ENCODE assay signal across 8 cellular contexts in the genomic region with DNA sequence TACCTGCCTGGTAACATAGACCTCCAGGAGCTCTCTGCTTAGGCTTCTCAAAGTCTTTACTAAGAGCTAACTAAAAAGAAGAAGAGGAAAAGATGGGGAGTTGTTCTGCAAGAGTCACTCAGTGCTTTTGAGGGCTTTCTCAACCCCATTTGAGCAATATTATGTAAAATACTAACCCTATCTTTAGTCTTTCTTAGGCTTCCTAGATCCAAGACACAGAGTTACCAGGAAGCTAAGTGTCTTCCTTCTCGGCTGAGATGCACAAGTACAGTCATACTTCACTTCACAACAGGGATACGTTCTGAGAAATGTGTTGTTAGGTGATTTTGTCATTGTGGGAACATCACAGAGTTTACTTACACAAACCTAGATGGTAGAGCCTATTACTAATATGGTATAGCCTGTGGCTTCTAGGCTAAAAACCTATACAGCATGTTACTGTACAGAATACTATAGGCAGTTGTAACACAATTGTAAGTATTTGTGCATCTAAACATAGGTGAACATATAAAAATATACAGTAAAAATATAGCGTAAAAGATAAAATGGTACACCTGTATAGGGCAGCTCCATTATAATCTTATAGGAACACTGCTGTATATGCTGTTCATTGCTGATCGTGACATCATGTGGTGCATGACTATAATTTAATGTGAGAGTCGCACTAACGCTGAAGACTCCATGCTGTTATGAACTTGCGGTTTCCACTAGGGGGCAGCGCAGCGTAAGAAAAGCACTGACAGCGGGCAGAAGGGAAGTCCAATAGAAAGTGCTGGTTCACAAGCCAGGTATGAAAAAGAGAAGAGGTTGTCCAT. TPM values are rescaled to one million over a fixed set of nuclear protein-coding genes. Genes with fewer than 3 reads are reported as not detected.
DNase-seq lines count a peak whose midpoint lies in the region; ATAC-seq, FAIRE-seq and TF ChIP-seq lines count a peak whose summit lies in the region.

No MANE protein-coding gene starts in this region.

- dilution Hi-C loops in mammary epithelial cell (cut with HindIII; ENCODE audit: low sequenced_read_pairs): loop anchor here (25.0 kb wide), 1 partner anchor 177 kb away; no protein-coding TSS in a partner anchor

- WGBS in mammary epithelial cell (ENCODE audit: low coverage, missing lambda C conversion rate): 21% methylated on average over 10 of the region's 10 CpGs

- H3K27ac ChIP-seq in WERI-Rb-1 (no peak overlapping the region), mammary epithelial cell (ENCODE audit: insufficient read depth, low read depth, low read length) (no peak overlapping the region)

- no peaks in the 10 kb centered on the region for H3K4me1 ChIP-seq in mammary epithelial cell (ENCODE audit: insufficient read depth, low read length)

- ATAC-seq in GM18861 (IDR thresholded peaks at IDR 0.05; ENCODE audit: unreplicated experiment) (peak; percentile 67), HG03103 (IDR thresholded peaks at IDR 0.05; ENCODE audit: low read depth, unreplicated experiment) (peak; percentile 73)

- H3K79me2 ChIP-seq in mammary epithelial cell (ENCODE audit: insufficient read depth, low read length): no peaks in the 10 kb centered on the region

- BruUV-seq in mammary epithelial cell (replicated peaks; lab: Mats Ljungman, UMichigan): no TSS peak

- intact Hi-C loops in mammary epithelial cell (cut with micrococcal nuclease): loop anchor here (1.0 to 5.0 kb wide), 6 partner anchors 30 to 377 kb away; a partner anchor contains a TSS

- FAIRE-seq in islet of Langerhans (lab: Jason Lieb, UNC): peak; percentile 98

- H3K9ac ChIP-seq in mammary epithelial cell (ENCODE audit: insufficient read depth, low read length): no peak overlapping the region

- H4K20me1 ChIP-seq in mammary epithelial cell (ENCODE audit: insufficient read depth, low read length): no peaks in the 10 kb centered on the region

- H3K9me3 ChIP-seq in WERI-Rb-1 (ENCODE audit: severe bottlenecking) (no peaks in the 10 kb centered on the region), mammary epithelial cell (replicated peaks; ENCODE audit: insufficient read depth, low read length) (no peaks in the 10 kb centered on the region)

- in situ Hi-C loops in ACHN (cut with HindIII; ENCODE audit: low pct_ligation_motif_present, low pct_unique_long_range_greater_than_20kb, low sequenced_read_pairs): no loop called here
- in situ Hi-C loops in mammary epithelial cell (cut with MboI; ENCODE audit: low sequenced_read_pairs in 2 of 2): loop anchor here (5.0 to 25.0 kb wide), 3 partner anchors 97 to 379 kb away; a partner anchor contains a TSS

- no peak overlapping the region for H3K4me2 ChIP-seq in mammary epithelial cell (ENCODE audit: insufficient read depth, low read depth, low read length)

- TF ChIP-seq CTCF in WERI-Rb-1 (IDR thresholded peaks at IDR 0.05; ENCODE audit: low read depth, low read length) (peak; percentile 74), mammary epithelial cell (conservative IDR thresholded peaks at IDR 0.05 in 1 of 2, IDR thresholded peaks at IDR 0.05 in 1 of 2; ENCODE audit: extremely low read depth in 1 of 2, insufficient read depth in 1 of 2, low read depth in 1 of 2, low read length in 2 of 2) (peak; percentile 86 to 90)

- H2AFZ ChIP-seq in mammary epithelial cell (ENCODE audit: low read depth, low read length): peak overlapping the region; percentile 13

- H3K36me3 ChIP-seq in WERI-Rb-1 (no peaks in the 10 kb centered on the region), mammary epithelial cell (ENCODE audit: insufficient read depth, low read length) (no peaks in the 10 kb centered on the region)

- peak; percentile 88 for DNase-seq in ACHN
- DNase-seq in NCI-H2196 treated with DMSO at 0.1 percent for 48 hours (lab: John Stamatoyannopoulos, UW; ENCODE audit: unreplicated experiment): peak; percentile 29
- DNase-seq in WERI-Rb-1: peak; percentile 83
- peak; percentile 78 for DNase-seq in mammary epithelial cell
- peak; percentile 63 to 81 (median 75) for DNase-seq in stimulated activated CD4-positive, alpha-beta T cell treated with anti-CD3 and anti-CD28 coated beads, Interleukin-1b, Interleukin-23, amount 100 ng/mL, for 24 hours (ENCODE audit: low read depth in 4 of 4, low spot score in 1 of 4)

- CTCF ChIA-PET in mammary epithelial cell (lab: Charles Lee; ENCODE audit: low non-redundant PET): interaction anchor here (0.5 to 2.5 kb wide), 5 partner anchors 58 to 809 kb away, joined by 3 to 28 read pairs (median 5); no protein-coding TSS in a partner anchor

- no peaks in the 10 kb centered on the region for H3K27me3 ChIP-seq in WERI-Rb-1 (ENCODE audit: insufficient read depth, low read depth, severe bottlenecking)
- H3K27me3 ChIP-seq in mammary epithelial cell (ENCODE audit: insufficient read depth, low read length): no peaks in the 10 kb centered on the region

- no peak overlapping the region for H3K4me3 ChIP-seq in WERI-Rb-1 (ENCODE audit: low read depth, low read length)
- H3K4me3 ChIP-seq in mammary epithelial cell (replicated peaks in 1 of 3; ENCODE audit: insufficient read depth in 1 of 3, low read depth in 2 of 3, low read length in 3 of 3): no peak overlapping the region

RNA-seq across cellular contexts. Expression of a gene that starts 16.3 kb away (rescaled TPM):
- under 1 TPM in 1 of 2 donors, not detected in 1; 0.87 TPM for total RNA-seq in mammary epithelial cell
- polyA plus RNA-seq in mammary epithelial cell: 2.7 TPM
- not detected for polyA minus RNA-seq in mammary epithelial cell

RNA-seq across cellular contexts. Expression of a gene that starts 32.8 kb away (rescaled TPM):
- total RNA-seq in mammary epithelial cell: not detected
- not detected for polyA plus RNA-seq in mammary epithelial cell
- polyA minus RNA-seq in mammary epithelial cell: not detected

RNA-seq across cellular contexts. Expression of a gene that starts 44.7 kb away (rescaled TPM):
- total RNA-seq in mammary epithelial cell: 1 to 10 TPM; 2.2 to 2.9 TPM
- 4.2 TPM for polyA plus RNA-seq in mammary epithelial cell
- not detected for polyA minus RNA-seq in mammary epithelial cell

Comparison
In these comparisons a context has a peak if more than half of its experiments do, and no peak if none do; other contexts are left out.
1. DNase-seq: peak in every context shown above with its lines; median percentile 88 in ACHN; 83 in WERI-Rb-1; 78 in mammary epithelial cell; 75 in stimulated activated CD4-positive, alpha-beta T cell treated with anti-CD3 and anti-CD28 coated beads, Interleukin-1b, Interleukin-23, amount 100 ng/mL, for 24 hours; 29 in NCI-H2196 treated with DMSO at 0.1 percent for 48 hours.